ENCODE assay signal across 1 cellular context in the genomic region with DNA sequence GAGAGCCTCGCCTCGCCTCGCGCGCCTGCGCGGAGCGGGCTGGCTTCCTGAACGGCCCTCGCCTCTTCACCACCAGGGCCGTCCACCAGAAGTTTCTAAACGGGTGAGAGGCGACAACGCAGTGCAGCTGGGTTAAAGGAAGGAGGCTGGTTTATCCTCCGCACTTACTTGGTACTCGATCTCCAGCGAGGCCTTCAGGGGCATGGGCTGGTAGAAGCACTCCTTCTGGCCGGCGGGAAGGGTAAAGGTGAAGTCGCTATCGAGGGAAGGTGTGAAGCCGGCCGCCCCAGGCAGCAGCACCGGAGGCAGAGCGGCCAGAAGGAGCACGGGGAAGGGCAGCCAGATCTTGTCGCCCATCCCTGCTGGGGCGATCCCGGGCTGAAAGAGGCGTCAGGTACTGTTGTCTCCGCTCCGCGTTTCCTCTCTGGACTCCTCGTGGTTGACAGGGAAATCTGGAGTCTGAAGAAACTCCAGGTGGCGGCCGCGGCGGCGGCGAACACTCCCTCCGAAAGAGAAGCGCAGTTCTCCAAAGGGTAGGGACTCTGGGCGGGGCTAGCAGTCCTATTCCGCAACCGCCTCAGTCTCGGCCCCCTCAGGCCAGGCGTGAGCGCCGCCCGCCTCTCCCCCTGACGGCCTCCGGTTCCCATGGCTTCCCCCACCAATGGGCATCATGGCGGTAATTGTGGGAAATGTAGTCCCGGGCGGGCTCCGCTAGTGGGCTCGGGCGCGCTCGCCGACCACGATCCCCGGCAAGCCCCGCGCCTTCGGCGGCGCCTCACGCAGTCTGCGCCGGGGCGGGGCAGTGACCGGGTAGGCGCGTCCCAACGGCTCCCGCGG.
TF ChIP-seq lines count a peak whose summit lies in the region.

Gene TMED5 (minus strand): TSS at position 528 of the 837 bp plus-strand sequence. CDS start 171 bp downstream, at position 357.

TF ChIP-seq in K562, 482 proteins besides CTCF, POLR2A, EP300 and RAD21 (continued from another document and continues in another):
- TF ChIP-seq, protein P1, sequence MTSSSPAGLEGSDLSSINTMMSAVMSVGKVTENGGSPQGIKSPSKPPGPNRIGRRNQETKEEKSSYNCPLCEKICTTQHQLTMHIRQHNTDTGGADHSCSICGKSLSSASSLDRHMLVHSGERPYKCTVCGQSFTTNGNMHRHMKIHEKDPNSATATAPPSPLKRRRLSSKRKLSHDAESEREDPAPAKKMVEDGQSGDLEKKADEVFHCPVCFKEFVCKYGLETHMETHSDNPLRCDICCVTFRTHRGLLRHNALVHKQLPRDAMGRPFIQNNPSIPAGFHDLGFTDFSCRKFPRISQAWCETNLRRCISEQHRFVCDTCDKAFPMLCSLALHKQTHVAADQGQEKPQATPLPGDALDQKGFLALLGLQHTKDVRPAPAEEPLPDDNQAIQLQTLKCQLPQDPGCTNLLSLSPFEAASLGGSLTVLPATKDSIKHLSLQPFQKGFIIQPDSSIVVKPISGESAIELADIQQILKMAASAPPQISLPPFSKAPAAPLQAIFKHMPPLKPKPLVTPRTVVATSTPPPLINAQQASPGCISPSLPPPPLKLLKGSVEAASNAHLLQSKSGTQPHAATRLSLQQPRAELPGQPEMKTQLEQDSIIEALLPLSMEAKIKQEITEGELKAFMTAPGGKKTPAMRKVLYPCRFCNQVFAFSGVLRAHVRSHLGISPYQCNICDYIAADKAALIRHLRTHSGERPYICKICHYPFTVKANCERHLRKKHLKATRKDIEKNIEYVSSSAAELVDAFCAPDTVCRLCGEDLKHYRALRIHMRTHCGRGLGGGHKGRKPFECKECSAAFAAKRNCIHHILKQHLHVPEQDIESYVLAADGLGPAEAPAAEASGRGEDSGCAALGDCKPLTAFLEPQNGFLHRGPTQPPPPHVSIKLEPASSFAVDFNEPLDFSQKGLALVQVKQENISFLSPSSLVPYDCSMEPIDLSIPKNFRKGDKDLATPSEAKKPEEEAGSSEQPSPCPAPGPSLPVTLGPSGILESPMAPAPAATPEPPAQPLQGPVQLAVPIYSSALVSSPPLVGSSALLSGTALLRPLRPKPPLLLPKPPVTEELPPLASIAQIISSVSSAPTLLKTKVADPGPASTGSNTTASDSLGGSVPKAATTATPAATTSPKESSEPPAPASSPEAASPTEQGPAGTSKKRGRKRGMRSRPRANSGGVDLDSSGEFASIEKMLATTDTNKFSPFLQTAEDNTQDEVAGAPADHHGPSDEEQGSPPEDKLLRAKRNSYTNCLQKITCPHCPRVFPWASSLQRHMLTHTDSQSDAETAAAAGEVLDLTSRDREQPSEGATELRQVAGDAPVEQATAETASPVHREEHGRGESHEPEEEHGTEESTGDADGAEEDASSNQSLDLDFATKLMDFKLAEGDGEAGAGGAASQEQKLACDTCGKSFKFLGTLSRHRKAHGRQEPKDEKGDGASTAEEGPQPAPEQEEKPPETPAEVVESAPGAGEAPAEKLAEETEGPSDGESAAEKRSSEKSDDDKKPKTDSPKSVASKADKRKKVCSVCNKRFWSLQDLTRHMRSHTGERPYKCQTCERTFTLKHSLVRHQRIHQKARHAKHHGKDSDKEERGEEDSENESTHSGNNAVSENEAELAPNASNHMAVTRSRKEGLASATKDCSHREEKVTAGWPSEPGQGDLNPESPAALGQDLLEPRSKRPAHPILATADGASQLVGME (CRISPR knock-in tag; IDR thresholded peaks at IDR 0.05): 0 out of 2 replicates have a peak, but pooled peaks have one; percentile 8
- TF ChIP-seq KHSRP (IDR thresholded peaks at IDR 0.05): no peak
- TF ChIP-seq TCF15 (CRISPR knock-in tag; IDR thresholded peaks at IDR 0.05): no peak
- no peak for TF ChIP-seq TAF15 (IDR thresholded peaks at IDR 0.05; ENCODE audit: low read depth, low read length)
- TF ChIP-seq EZH2 (IDR thresholded peaks at IDR 0.05; ENCODE audit: borderline replicate concordance, low read depth, low read length): no peak
- no peak; the same call in 1 of the 2 replicates for TF ChIP-seq CHCHD3 (CRISPR knock-in tag; IDR thresholded peaks at IDR 0.05)
- no peak for TF ChIP-seq ZNF197 (CRISPR knock-in tag; IDR thresholded peaks at IDR 0.05; ENCODE audit: low read depth)
- peak in 1 of 2 experiments; percentile 68; a peak in 1 of 4 replicates for TF ChIP-seq MNT (conservative IDR thresholded peaks at IDR 0.05)
- no peak for TF ChIP-seq ZNF384 (IDR thresholded peaks at IDR 0.05; ENCODE audit: low read depth, low read length)
- TF ChIP-seq MIER1 (IDR thresholded peaks at IDR 0.05; ENCODE audit: low read depth): no peak
- no peak for TF ChIP-seq HLTF (IDR thresholded peaks at IDR 0.05)
- no peak for TF ChIP-seq FOSL1 (tag; conservative IDR thresholded peaks at IDR 0.05)
- no peak for TF ChIP-seq ZNF778 (CRISPR knock-in tag; IDR thresholded peaks at IDR 0.05)
- TF ChIP-seq, protein P2, sequence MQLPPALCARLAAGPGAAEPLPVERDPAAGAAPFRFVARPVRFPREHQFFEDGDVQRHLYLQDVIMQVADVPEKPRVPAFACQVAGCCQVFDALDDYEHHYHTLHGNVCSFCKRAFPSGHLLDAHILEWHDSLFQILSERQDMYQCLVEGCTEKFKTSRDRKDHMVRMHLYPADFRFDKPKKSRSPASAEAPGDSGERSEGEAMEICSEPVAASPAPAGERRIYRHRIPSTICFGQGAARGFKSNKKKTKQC (CRISPR knock-in tag; IDR thresholded peaks at IDR 0.05): no peak; the same call in 1 of the 2 replicates
- TF ChIP-seq SRSF1 (IDR thresholded peaks at IDR 0.05; ENCODE audit: low read depth, low read length): no peak
- TF ChIP-seq ZFP91 (CRISPR knock-in tag; IDR thresholded peaks at IDR 0.05): no peak
- peak; percentile 60 to 70; a peak in 3 of 4 replicates for TF ChIP-seq SIX5 (IDR thresholded peaks at IDR 0.05; ENCODE audit: borderline replicate concordance in 1 of 2, insufficient read depth in 1 of 2, low read depth in 1 of 2, low read length in 2 of 2)
- TF ChIP-seq PTBP1 (IDR thresholded peaks at IDR 0.05; ENCODE audit: low read depth, low read length): no peak
- TF ChIP-seq ZNF584 (CRISPR knock-in tag; IDR thresholded peaks at IDR 0.05; ENCODE audit: low read depth): no peak
- peak; percentile 80 for TF ChIP-seq SUPT5H (IDR thresholded peaks at IDR 0.05)
- TF ChIP-seq ATF2 (CRISPR knock-in tag; IDR thresholded peaks at IDR 0.05): no peak
- peak; percentile 25; the same call in 1 of the 2 replicates for TF ChIP-seq RNF2 (IDR thresholded peaks at IDR 0.05)
- 0 out of 2 replicates have a peak, but pooled peaks have one; percentile 46 for TF ChIP-seq ZNF57 (CRISPR knock-in tag; IDR thresholded peaks at IDR 0.05)
- no peak for TF ChIP-seq ZBTB33 (CRISPR knock-in tag; IDR thresholded peaks at IDR 0.05)
- no peak; the same call in 1 of the 2 replicates for TF ChIP-seq ATF1 (CRISPR knock-in tag; IDR thresholded peaks at IDR 0.05)
- TF ChIP-seq ATF1 (tag; IDR thresholded peaks at IDR 0.05): peak; percentile 95
- TF ChIP-seq TGIF2 (CRISPR knock-in tag; IDR thresholded peaks at IDR 0.05): no peak
- TF ChIP-seq PPARD (CRISPR knock-in tag; IDR thresholded peaks at IDR 0.05): no peak
- no peak; the same call in 1 of the 2 replicates for TF ChIP-seq NR4A1 (CRISPR knock-in tag; IDR thresholded peaks at IDR 0.05)
- no peak for TF ChIP-seq NR4A1 (tag; IDR thresholded peaks at IDR 0.05)
- TF ChIP-seq ZNF780A (CRISPR knock-in tag; IDR thresholded peaks at IDR 0.05): no peak
- TF ChIP-seq, protein P3, sequence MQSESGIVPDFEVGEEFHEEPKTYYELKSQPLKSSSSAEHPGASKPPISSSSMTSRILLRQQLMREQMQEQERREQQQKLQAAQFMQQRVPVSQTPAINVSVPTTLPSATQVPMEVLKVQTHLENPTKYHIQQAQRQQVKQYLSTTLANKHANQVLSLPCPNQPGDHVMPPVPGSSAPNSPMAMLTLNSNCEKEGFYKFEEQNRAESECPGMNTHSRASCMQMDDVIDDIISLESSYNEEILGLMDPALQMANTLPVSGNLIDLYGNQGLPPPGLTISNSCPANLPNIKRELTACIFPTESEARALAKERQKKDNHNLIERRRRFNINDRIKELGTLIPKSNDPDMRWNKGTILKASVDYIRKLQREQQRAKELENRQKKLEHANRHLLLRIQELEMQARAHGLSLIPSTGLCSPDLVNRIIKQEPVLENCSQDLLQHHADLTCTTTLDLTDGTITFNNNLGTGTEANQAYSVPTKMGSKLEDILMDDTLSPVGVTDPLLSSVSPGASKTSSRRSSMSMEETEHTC (IDR thresholded peaks at IDR 0.05): no peak
- TF ChIP-seq ZFP1 (CRISPR knock-in tag; IDR thresholded peaks at IDR 0.05): no peak
- TF ChIP-seq, protein P4, sequence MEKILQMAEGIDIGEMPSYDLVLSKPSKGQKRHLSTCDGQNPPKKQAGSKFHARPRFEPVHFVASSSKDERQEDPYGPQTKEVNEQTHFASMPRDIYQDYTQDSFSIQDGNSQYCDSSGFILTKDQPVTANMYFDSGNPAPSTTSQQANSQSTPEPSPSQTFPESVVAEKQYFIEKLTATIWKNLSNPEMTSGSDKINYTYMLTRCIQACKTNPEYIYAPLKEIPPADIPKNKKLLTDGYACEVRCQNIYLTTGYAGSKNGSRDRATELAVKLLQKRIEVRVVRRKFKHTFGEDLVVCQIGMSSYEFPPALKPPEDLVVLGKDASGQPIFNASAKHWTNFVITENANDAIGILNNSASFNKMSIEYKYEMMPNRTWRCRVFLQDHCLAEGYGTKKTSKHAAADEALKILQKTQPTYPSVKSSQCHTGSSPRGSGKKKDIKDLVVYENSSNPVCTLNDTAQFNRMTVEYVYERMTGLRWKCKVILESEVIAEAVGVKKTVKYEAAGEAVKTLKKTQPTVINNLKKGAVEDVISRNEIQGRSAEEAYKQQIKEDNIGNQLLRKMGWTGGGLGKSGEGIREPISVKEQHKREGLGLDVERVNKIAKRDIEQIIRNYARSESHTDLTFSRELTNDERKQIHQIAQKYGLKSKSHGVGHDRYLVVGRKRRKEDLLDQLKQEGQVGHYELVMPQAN (IDR thresholded peaks at IDR 0.05; ENCODE audit: borderline replicate concordance): peak; percentile 82; the same call in 1 of the 2 replicates
- TF ChIP-seq SMC3 (conservative IDR thresholded peaks at IDR 0.05; ENCODE audit: insufficient read depth, low read depth, low read length): no peak
- TF ChIP-seq CTCFL (IDR thresholded peaks at IDR 0.05; ENCODE audit: borderline replicate concordance, insufficient read depth, low read depth, low read length, poor library complexity, severe bottlenecking): peak; percentile 55
- no peak for TF ChIP-seq ZNF140 (CRISPR knock-in tag; IDR thresholded peaks at IDR 0.05)
